Comparison of ENCODE assay signal across 1 cellular context in genomic region chr7:135981958-135982646, GRCh38.
TF ChIP-seq lines count a peak whose summit lies in the region.

No MANE protein-coding gene starts in this region.

TF ChIP-seq in SK-N-SH treated with all-trans-retinoic acid at 6 μM for 48 hours, 23 proteins besides CTCF, POLR2A, EP300 and RAD21 (continued from another document):
- no peak for TF ChIP-seq ESRRG (CRISPR knock-in tag; IDR thresholded peaks at IDR 0.05)
- TF ChIP-seq BACH2 (CRISPR knock-in tag; IDR thresholded peaks at IDR 0.05; ENCODE audit: borderline replicate concordance), result no peak
- no peak for TF ChIP-seq PPARA (CRISPR knock-in tag; IDR thresholded peaks at IDR 0.05; ENCODE audit: borderline replicate concordance)
- TF ChIP-seq, protein P1, sequence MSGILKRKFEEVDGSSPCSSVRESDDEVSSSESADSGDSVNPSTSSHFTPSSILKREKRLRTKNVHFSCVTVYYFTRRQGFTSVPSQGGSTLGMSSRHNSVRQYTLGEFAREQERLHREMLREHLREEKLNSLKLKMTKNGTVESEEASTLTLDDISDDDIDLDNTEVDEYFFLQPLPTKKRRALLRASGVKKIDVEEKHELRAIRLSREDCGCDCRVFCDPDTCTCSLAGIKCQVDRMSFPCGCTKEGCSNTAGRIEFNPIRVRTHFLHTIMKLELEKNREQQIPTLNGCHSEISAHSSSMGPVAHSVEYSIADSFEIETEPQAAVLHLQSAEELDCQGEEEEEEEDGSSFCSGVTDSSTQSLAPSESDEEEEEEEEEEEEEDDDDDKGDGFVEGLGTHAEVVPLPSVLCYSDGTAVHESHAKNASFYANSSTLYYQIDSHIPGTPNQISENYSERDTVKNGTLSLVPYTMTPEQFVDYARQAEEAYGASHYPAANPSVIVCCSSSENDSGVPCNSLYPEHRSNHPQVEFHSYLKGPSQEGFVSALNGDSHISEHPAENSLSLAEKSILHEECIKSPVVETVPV (CRISPR knock-in tag; IDR thresholded peaks at IDR 0.05), result no peak
TF ChIP-seq in SK-N-SH treated with all-trans-retinoic acid at 6 μM for 48 hours: peak in this region for 0.
